ENCODE assay signal across 1 cellular context in genomic region chr14:59964251-59965007, GRCh38.
TF ChIP-seq lines count a peak whose summit lies in the region.

No MANE protein-coding gene starts in this region.

TF ChIP-seq in HCT116, 20 proteins besides CTCF, POLR2A, EP300 and RAD21 (continued from another document):
- no peak for TF ChIP-seq SIN3A (IDR thresholded peaks at IDR 0.05; ENCODE audit: low read depth)
- no peak for TF ChIP-seq ZFX (IDR thresholded peaks at IDR 0.05)
- no peak for TF ChIP-seq SRF (IDR thresholded peaks at IDR 0.05; ENCODE audit: low read depth)
- TF ChIP-seq ZBTB33 (IDR thresholded peaks at IDR 0.05; ENCODE audit: extremely low read depth, insufficient replicate concordance, low read length) = no peak
- no peak for TF ChIP-seq JUND (IDR thresholded peaks at IDR 0.05)
- TF ChIP-seq EZH2 (IDR thresholded peaks at IDR 0.05) = no peak
- no peak for TF ChIP-seq FOSL1 (IDR thresholded peaks at IDR 0.05; ENCODE audit: low read depth)
- no peak for TF ChIP-seq MAX (IDR thresholded peaks at IDR 0.05)
- TF ChIP-seq YY1 (IDR thresholded peaks at IDR 0.05; ENCODE audit: extremely low read depth, insufficient replicate concordance, low read depth, low read length) = no peak
